ENCODE assay signal across 14 cellular contexts in the genomic region with DNA sequence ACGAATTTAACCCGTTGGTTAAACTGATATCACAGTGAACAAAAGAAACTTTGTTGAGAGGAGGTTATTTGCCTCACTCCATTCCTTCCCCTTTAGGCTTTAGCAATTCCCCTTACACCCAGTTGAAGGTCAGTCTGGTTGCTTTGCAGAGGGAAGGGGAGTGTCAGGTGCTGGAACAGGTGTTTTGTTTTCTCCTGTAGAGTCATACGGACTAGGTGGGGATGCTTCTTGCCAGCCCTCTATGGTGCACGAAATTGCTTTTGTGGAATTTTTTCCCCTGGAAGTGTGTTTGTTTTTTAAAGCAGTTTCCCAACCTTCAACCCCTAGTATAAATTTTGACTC. TPM values are rescaled to one million over a fixed set of nuclear protein-coding genes. Genes with fewer than 3 reads are reported as not detected.
DNase-seq lines count a peak whose midpoint lies in the region; ATAC-seq and TF ChIP-seq lines count a peak whose summit lies in the region.
"Had no signal": no experiment of that assay in that cellular context is flagged by ENCODE, and none has a peak within 500 bp of the region (broad histone marks: within the 10 kb centered on the region; RNA-seq: fewer than 3 reads in every experiment).

No MANE protein-coding gene starts in this region.

- no peaks in the 10 kb centered on the region for H3K27me3 ChIP-seq in mammary epithelial cell (ENCODE audit: insufficient read depth, low read length)
- H3K27me3 ChIP-seq in lung (ENCODE audit: control insufficient read depth, insufficient read depth): no peaks in the 10 kb centered on the region
- no peaks in the 10 kb centered on the region for H3K27me3 ChIP-seq in upper lobe of right lung

- peak overlapping the region; percentile 62 for H3K4me3 Mint-ChIP-seq in MCF 10A (ENCODE audit: unreplicated experiment)
- H3K4me3 Mint-ChIP-seq in activated CD4-positive, alpha-beta T cell treated with anti-CD3 and anti-CD28 coated beads, Interleukin-2, amount 10 ng/mL, durations not matched to agents 24 days and 14 days: no peak overlapping the region
- H3K4me3 Mint-ChIP-seq: activated CD4-positive, alpha-beta memory T cell treated with anti-CD3 and anti-CD28 coated beads for 36 hours; activated naive CD4-positive, alpha-beta T cell treated with anti-CD3 and anti-CD28 coated beads, Interleukin-2, amount 50 U/mL, for 24 hours; naive thymus-derived CD4-positive, alpha-beta T cell; stimulated activated naive B cell treated with anti-CD40 and anti-IgM and Interleukin-4, amounts not matched to agents 10 μg/mL and 1 μg/mL and 100 μg/mL, for 72 hours had no signal

- H3K36me3 ChIP-seq in mammary epithelial cell (ENCODE audit: insufficient read depth, low read length) (no peaks in the 10 kb centered on the region), lung (ENCODE audit: control insufficient read depth in 2 of 2, insufficient read depth in 2 of 2, low read length in 2 of 2) (no peaks in the 10 kb centered on the region), upper lobe of right lung (no peaks in the 10 kb centered on the region)

- H3K4me1 ChIP-seq in mammary epithelial cell (ENCODE audit: insufficient read depth, low read length) (peaks cover 18% of the 10 kb centered on the region), lung (ENCODE audit: control insufficient read depth in 2 of 2, insufficient read depth in 2 of 2, low read length in 2 of 2) (peaks cover 6 to 10% of the 10 kb centered on the region in 2 donors), upper lobe of right lung (peaks cover 24% of the 10 kb centered on the region)

- H3K27me3 Mint-ChIP-seq in MCF 10A (ENCODE audit: insufficient read depth, unreplicated experiment): peaks cover 59% of the 10 kb centered on the region
- no peaks in the 10 kb centered on the region for H3K27me3 Mint-ChIP-seq in activated CD4-positive, alpha-beta T cell treated with anti-CD3 and anti-CD28 coated beads, Interleukin-2, amount 10 ng/mL, durations not matched to agents 24 days and 14 days
- H3K27me3 Mint-ChIP-seq: activated CD4-positive, alpha-beta memory T cell treated with anti-CD3 and anti-CD28 coated beads for 36 hours; activated naive CD4-positive, alpha-beta T cell treated with anti-CD3 and anti-CD28 coated beads, Interleukin-2, amount 50 U/mL, for 24 hours; naive thymus-derived CD4-positive, alpha-beta T cell had no signal

- H3K27ac Mint-ChIP-seq in MCF 10A (ENCODE audit: low read depth, unreplicated experiment): peak overlapping the region; percentile 76
- no peak overlapping the region for H3K27ac Mint-ChIP-seq in activated CD4-positive, alpha-beta T cell treated with anti-CD3 and anti-CD28 coated beads, Interleukin-2, amount 10 ng/mL, durations not matched to agents 24 days and 14 days
- H3K27ac Mint-ChIP-seq: activated CD4-positive, alpha-beta memory T cell treated with anti-CD3 and anti-CD28 coated beads for 36 hours; activated naive CD4-positive, alpha-beta T cell treated with anti-CD3 and anti-CD28 coated beads, Interleukin-2, amount 50 U/mL, for 24 hours had no signal

- 60% methylated on average over 4 of the region's 4 CpGs for WGBS in mammary epithelial cell (ENCODE audit: low coverage, missing lambda C conversion rate)
- WGBS in lung, 2 donors: 35 to 49% methylated on average over 4 of the region's 4 CpGs

- H3K9ac ChIP-seq in mammary epithelial cell (ENCODE audit: insufficient read depth, low read length): no peak overlapping the region

- POLR2A ChIA-PET in MCF 10A (lab: Yijun Ruan, JAX): interaction anchor here (2.4 to 3.1 kb wide), 2 partner anchors 22 kb away, joined by 15 to 18 read pairs; no protein-coding TSS in a partner anchor

- H3K9me3 ChIP-seq in mammary epithelial cell (replicated peaks; ENCODE audit: insufficient read depth, low read length) (no peaks in the 10 kb centered on the region), lung (ENCODE audit: control insufficient read depth in 2 of 2, insufficient read depth in 1 of 2, low read length in 1 of 2) (no peaks in the 10 kb centered on the region), upper lobe of right lung (no peaks in the 10 kb centered on the region)

- no peaks in the 10 kb centered on the region for H4K20me1 ChIP-seq in mammary epithelial cell (ENCODE audit: insufficient read depth, low read length)

- H3K79me2 ChIP-seq in mammary epithelial cell (ENCODE audit: insufficient read depth, low read length): peaks cover 3% of the 10 kb centered on the region

- dilution Hi-C loops in mammary epithelial cell (cut with HindIII; ENCODE audit: low sequenced_read_pairs): no loop called here

- TF ChIP-seq CTCF in MCF 10A (IDR thresholded peaks at IDR 0.05; ENCODE audit: unreplicated experiment) (no peak), mammary epithelial cell (conservative IDR thresholded peaks at IDR 0.05 in 1 of 2, IDR thresholded peaks at IDR 0.05 in 1 of 2; ENCODE audit: extremely low read depth in 1 of 2, insufficient read depth in 1 of 2, low read depth in 1 of 2, low read length in 2 of 2) (no peak), lung (IDR thresholded peaks at IDR 0.05; ENCODE audit: control extremely low read depth, extremely low read depth) (no peak), upper lobe of right lung (IDR thresholded peaks at IDR 0.05) (no peak)

- no peaks in the 10 kb centered on the region for H3K36me3 Mint-ChIP-seq in MCF 10A (ENCODE audit: insufficient read depth, unreplicated experiment)
- H3K36me3 Mint-ChIP-seq in activated CD4-positive, alpha-beta T cell treated with anti-CD3 and anti-CD28 coated beads, Interleukin-2, amount 10 ng/mL, durations not matched to agents 24 days and 14 days (ENCODE audit: low read depth): peaks cover 12% of the 10 kb centered on the region
- H3K36me3 Mint-ChIP-seq: stimulated activated naive B cell treated with anti-CD40 and anti-IgM and Interleukin-4, amounts not matched to agents 10 μg/mL and 1 μg/mL and 100 μg/mL, for 72 hours had no signal

- CTCF ChIA-PET in MCF 10A (lab: Yijun Ruan, JAX): interaction anchor here (1.5 kb wide), 1 partner anchor 187 kb away, joined by 5 read pairs; no protein-coding TSS in a partner anchor
- CTCF ChIA-PET in mammary epithelial cell (lab: Charles Lee; ENCODE audit: low non-redundant PET): no interaction called here

- BruUV-seq in MCF 10A (replicated peaks; lab: Mats Ljungman, UMichigan): TSS peak; percentile 52
- BruUV-seq in mammary epithelial cell (replicated peaks; lab: Mats Ljungman, UMichigan): no TSS peak

- H3K27ac ChIP-seq in mammary epithelial cell (ENCODE audit: insufficient read depth, low read depth, low read length): no peak overlapping the region
- H3K27ac ChIP-seq in lung (ENCODE audit: low read depth in 1 of 2, low read length in 1 of 2): peak overlapping the region; percentile 48 to 66
- peak overlapping the region; percentile 17 for H3K27ac ChIP-seq in upper lobe of right lung

- no peak for DNase-seq in MCF 10A (ENCODE audit: unreplicated experiment)
- DNase-seq in mammary epithelial cell: no peak
- peak; percentile 20 for DNase-seq in cerebellar cortex (ENCODE audit: low spot score)
- DNase-seq in lung (ENCODE audit: low spot score): no peak
- DNase-seq in upper lobe of right lung: no peak
- no peak for DNase-seq in SW 1271 (lab: John Stamatoyannopoulos, UW)
- no peak for DNase-seq in activated CD4-positive, alpha-beta T cell treated with anti-CD3 and anti-CD28 coated beads, Interleukin-2, amount 10 ng/mL, durations not matched to agents 24 days and 14 days
- DNase-seq: activated CD4-positive, alpha-beta memory T cell treated with anti-CD3 and anti-CD28 coated beads for 36 hours; DMS79; effector CD8-positive, alpha-beta T cell; naive thymus-derived CD4-positive, alpha-beta T cell; stimulated activated naive B cell treated with anti-CD40 and anti-IgM and Interleukin-4, amounts not matched to agents 10 μg/mL and 1 μg/mL and 100 μg/mL, for 72 hours had no signal

- intact Hi-C loops in MCF 10A (cut with micrococcal nuclease): no loop called here
- intact Hi-C loops in mammary epithelial cell (cut with micrococcal nuclease): no loop called here
- intact Hi-C loops in upper lobe of right lung (cut with DNase I): no loop called here
- intact Hi-C loops in activated CD4-positive, alpha-beta T cell treated with anti-CD3 and anti-CD28 coated beads, Interleukin-2, amount 10 ng/mL, durations not matched to agents 24 days and 14 days (cut with micrococcal nuclease): no loop called here

- peaks cover 33% of the 10 kb centered on the region for H3K4me1 Mint-ChIP-seq in MCF 10A (ENCODE audit: insufficient read depth, unreplicated experiment)
- H3K4me1 Mint-ChIP-seq in activated CD4-positive, alpha-beta T cell treated with anti-CD3 and anti-CD28 coated beads, Interleukin-2, amount 10 ng/mL, durations not matched to agents 24 days and 14 days: peaks cover 10% of the 10 kb centered on the region
- H3K4me1 Mint-ChIP-seq: activated naive CD4-positive, alpha-beta T cell treated with anti-CD3 and anti-CD28 coated beads, Interleukin-2, amount 50 U/mL, for 24 hours had no signal

- H3K4me3 ChIP-seq in mammary epithelial cell (replicated peaks in 1 of 3; ENCODE audit: insufficient read depth in 1 of 3, low read depth in 2 of 3, low read length in 3 of 3): no peak overlapping the region
- no peak overlapping the region for H3K4me3 ChIP-seq in lung
- H3K4me3 ChIP-seq in upper lobe of right lung: no peak overlapping the region

- in situ Hi-C loops in mammary epithelial cell (cut with MboI; ENCODE audit: low sequenced_read_pairs in 2 of 2): no loop called here

- ATAC-seq in lung (ENCODE audit: insufficient read depth, low FRiP score): no peak
- no peak for ATAC-seq in upper lobe of right lung
- ATAC-seq in HG02981 (IDR thresholded peaks at IDR 0.05; ENCODE audit: unreplicated experiment): no peak
- ATAC-seq: naive thymus-derived CD4-positive, alpha-beta T cell had no signal

- H2AFZ ChIP-seq in mammary epithelial cell (ENCODE audit: low read depth, low read length): no peak overlapping the region

- H3K9me3 Mint-ChIP-seq in MCF 10A (ENCODE audit: unreplicated experiment): no peaks in the 10 kb centered on the region
- H3K9me3 Mint-ChIP-seq in activated CD4-positive, alpha-beta T cell treated with anti-CD3 and anti-CD28 coated beads, Interleukin-2, amount 10 ng/mL, durations not matched to agents 24 days and 14 days: no peaks in the 10 kb centered on the region
- H3K9me3 Mint-ChIP-seq: activated CD4-positive, alpha-beta memory T cell treated with anti-CD3 and anti-CD28 coated beads for 36 hours; activated naive CD4-positive, alpha-beta T cell treated with anti-CD3 and anti-CD28 coated beads, Interleukin-2, amount 50 U/mL, for 24 hours; naive thymus-derived CD4-positive, alpha-beta T cell; stimulated activated naive B cell treated with anti-CD40 and anti-IgM and Interleukin-4, amounts not matched to agents 10 μg/mL and 1 μg/mL and 100 μg/mL, for 72 hours had no signal

- H3K4me2 ChIP-seq in mammary epithelial cell (ENCODE audit: insufficient read depth, low read depth, low read length): no peak overlapping the region

RNA-seq across cellular contexts. Expression of a gene that starts 33.1 kb away (rescaled TPM):
- 12.8 and 20.1 TPM in 2 replicates for total RNA-seq in MCF 10A (2022)
- total RNA-seq in mammary epithelial cell: 10 to 100 TPM; 12.3 to 18.2 TPM
- polyA plus RNA-seq in mammary epithelial cell: 11.1 TPM
- polyA minus RNA-seq in mammary epithelial cell: 7.8 TPM
- 10 to 100 TPM; 26.7 to 31.5 TPM for total RNA-seq in lung
- polyA plus RNA-seq in lung: 10 to 100 TPM in 1 of 2 donors, 1 to 10 TPM in 1; 9.3 to 10.5 TPM
- 24.4 TPM for total RNA-seq in upper lobe of right lung
- total RNA-seq in activated CD4-positive, alpha-beta T cell treated with anti-CD3 and anti-CD28 coated beads, Interleukin-2, amount 10 ng/mL, durations not matched to agents 24 days and 14 days: 31.9 and 41.1 TPM in 2 replicates

RNA-seq across cellular contexts. Expression of a gene that starts 54.6 kb away (rescaled TPM):
- total RNA-seq in MCF 10A (2022) (not detected in 2 replicates), mammary epithelial cell (under 1 TPM; 0.17 to 0.45 TPM), lung (not detected), upper lobe of right lung (not detected)
- polyA plus RNA-seq in mammary epithelial cell (0.14 TPM), lung (not detected)
- not detected for polyA minus RNA-seq in mammary epithelial cell
- total RNA-seq in activated CD4-positive, alpha-beta T cell treated with anti-CD3 and anti-CD28 coated beads, Interleukin-2, amount 10 ng/mL, durations not matched to agents 24 days and 14 days: 0.12 and 0.19 TPM in 2 replicates
- total RNA-seq: activated CD4-positive, alpha-beta memory T cell treated with anti-CD3 and anti-CD28 coated beads for 36 hours had no signal
- polyA plus RNA-seq: naive thymus-derived CD4-positive, alpha-beta T cell had no signal
